17 cellular contexts compared by ENCODE assay signal in genomic region chrX:115499112-115499805, GRCh38.
DNase-seq lines count a peak whose midpoint lies in the region; ATAC-seq and TF ChIP-seq lines count a peak whose summit lies in the region.
"Had no signal": no experiment of that assay in that cellular context is flagged by ENCODE, and none has a peak within 500 bp of the region (broad histone marks: within the 10 kb centered on the region; RNA-seq: fewer than 3 reads in every experiment).

No MANE protein-coding gene starts in this region.

- no peaks in the 10 kb centered on the region for H3K36me3 Mint-ChIP-seq in T-helper 2 cell treated with Interferon-gamma antibody and Interleukin-4, amounts not matched to agents 5 μg/mL and 100 μg/mL, for 36 hours (ENCODE audit: low read depth)

- TF ChIP-seq CTCF in spleen (IDR thresholded peaks at IDR 0.05 in 8 of 11, conservative IDR thresholded peaks at IDR 0.05 in 3 of 11), result no peak

- H3K4me3 ChIP-seq in spleen, result no peak overlapping the region
- H3K4me3 ChIP-seq: pancreas, stomach had no signal

- peak overlapping the region in 5 of 8 donors; percentile 35 to 59 (median 47) for H3K27ac ChIP-seq in spleen
- H3K27ac ChIP-seq: pancreas, RWPE1, stomach had no signal

- no peak overlapping the region for H3K4me3 Mint-ChIP-seq in T-helper 2 cell treated with Interferon-gamma antibody and Interleukin-4, amounts not matched to agents 5 μg/mL and 100 μg/mL, for 36 hours
- H3K4me3 Mint-ChIP-seq: activated T-helper 17 cell treated with anti-CD3 and anti-CD28 coated beads, Interleukin-2, amount 50 U/mL, for 72 hours had no signal

- H3K4me1 Mint-ChIP-seq in T-helper 2 cell treated with Interferon-gamma antibody and Interleukin-4, amounts not matched to agents 5 μg/mL and 100 μg/mL, for 36 hours (ENCODE audit: low read depth), result no peaks in the 10 kb centered on the region
- H3K4me1 Mint-ChIP-seq: activated T-helper 17 cell treated with anti-CD3 and anti-CD28 coated beads, Interleukin-2, amount 50 U/mL, for 72 hours had no signal

- WGBS in spleen, 5 donors, result 53 to 83% (median 59%) methylated on average over 3 of the region's 3 CpGs

- DNase-seq in SIG-M5 treated with dmso at 0.1 percent for 504 hours (lab: John Stamatoyannopoulos, UW; ENCODE audit: unreplicated experiment), result peak; percentile 20
- no peak for DNase-seq in SIG-M5 (lab: John Stamatoyannopoulos, UW)
- DNase-seq in NOMO-1 treated with DMSO at 0.1 percent for 48 hours (lab: John Stamatoyannopoulos, UW; ENCODE audit: unreplicated experiment), result peak; percentile 63
- DNase-seq in globus pallidus (ENCODE audit: low spot score), result peak; percentile 11
- DNase-seq in spleen, result no peak
- no peak for DNase-seq in T-helper 2 cell treated with Interferon-gamma antibody and Interleukin-4, amounts not matched to agents 5 μg/mL and 100 μg/mL, for 36 hours (ENCODE audit: low spot score)
- DNase-seq in D341Med (ENCODE audit: low spot score), result no peak
- DNase-seq: 8988T; erythroblast; NCI-H1417 treated with DMSO at 0.1 percent for 48 hours; pancreas; stimulated activated CD4-positive, alpha-beta T cell treated with anti-CD3 and anti-CD28 coated beads, Interleukin-4, amount 100 ng/mL, for 1 hour; stomach had no signal

- H3K27me3 ChIP-seq in spleen (replicated peaks in 1 of 7), result no peaks in the 10 kb centered on the region

- no peak for ATAC-seq in HG03521 (IDR thresholded peaks at IDR 0.05; ENCODE audit: unreplicated experiment)
- ATAC-seq: activated CD4-positive, CD25-positive, alpha-beta regulatory T cell treated with anti-CD3 and anti-CD28 coated beads, Interleukin-2, amount 50 U/mL, for 24 hours; activated T-helper 17 cell treated with anti-CD3 and anti-CD28 coated beads, Interleukin-2, amount 50 U/mL, for 72 hours had no signal

- no peak for TF ChIP-seq POLR2A in spleen (IDR thresholded peaks at IDR 0.05)

- H3K9me3 ChIP-seq in spleen, result no peaks in the 10 kb centered on the region
- H3K9me3 ChIP-seq: pancreas, stomach had no signal

- no peak overlapping the region for H3K27ac Mint-ChIP-seq in T-helper 2 cell treated with Interferon-gamma antibody and Interleukin-4, amounts not matched to agents 5 μg/mL and 100 μg/mL, for 36 hours
- H3K27ac Mint-ChIP-seq: activated T-helper 17 cell treated with anti-CD3 and anti-CD28 coated beads, Interleukin-2, amount 50 U/mL, for 72 hours had no signal

- no peaks in the 10 kb centered on the region for H3K36me3 ChIP-seq in spleen
- H3K36me3 ChIP-seq: pancreas, stomach had no signal

- intact Hi-C loops in spleen (cut with DNase I; ENCODE audit: low total_unique reads), result no loop called here

- no peaks in the 10 kb centered on the region for H3K4me1 ChIP-seq in spleen
- H3K4me1 ChIP-seq: pancreas, stomach had no signal

- H3K27me3 Mint-ChIP-seq in T-helper 2 cell treated with Interferon-gamma antibody and Interleukin-4, amounts not matched to agents 5 μg/mL and 100 μg/mL, for 36 hours (ENCODE audit: low read depth), result no peaks in the 10 kb centered on the region
- H3K27me3 Mint-ChIP-seq: activated T-helper 17 cell treated with anti-CD3 and anti-CD28 coated beads, Interleukin-2, amount 50 U/mL, for 72 hours had no signal

- no peaks in the 10 kb centered on the region for H3K9me3 Mint-ChIP-seq in T-helper 2 cell treated with Interferon-gamma antibody and Interleukin-4, amounts not matched to agents 5 μg/mL and 100 μg/mL, for 36 hours

Comparison
In these comparisons a context has a peak if more than half of its experiments do, and no peak if none do; other contexts are left out.
1. DNase-seq: peak in SIG-M5 treated with dmso at 0.1 percent for 504 hours (single experiment), NOMO-1 treated with DMSO at 0.1 percent for 48 hours (single experiment) and globus pallidus (single experiment); none in SIG-M5 (single experiment), spleen (single experiment), T-helper 2 cell treated with Interferon-gamma antibody and Interleukin-4, amounts not matched to agents 5 μg/mL and 100 μg/mL, for 36 hours (single experiment) and D341Med (single experiment).